In genomic region chr1:232574077-232574476, GRCh38 we compare ENCODE assay signal across 17 cellular contexts. TPM values are rescaled to one million over a fixed set of nuclear protein-coding genes. Genes with fewer than 3 reads are reported as not detected.
A peak's percentile ranks its signal among the peaks of the same experiment; 100 is the strongest.
DNase-seq lines count a peak whose midpoint lies in the region; ATAC-seq and TF ChIP-seq lines count a peak whose summit lies in the region.
"Had no signal": no experiment of that assay in that cellular context is flagged by ENCODE, and none has a peak within 500 bp of the region (broad histone marks: within the 10 kb centered on the region; RNA-seq: fewer than 3 reads in every experiment).

No MANE protein-coding gene starts in this region.

- H3K18ac ChIP-seq in mesendoderm (ENCODE audit: low read length): peak overlapping the region; percentile 90

- no peak for TF ChIP-seq POLR2A in sigmoid colon (IDR thresholded peaks at IDR 0.05)

- no peak overlapping the region for H2BK15ac ChIP-seq in mesendoderm (replicated peaks; ENCODE audit: low read depth)

- H3K4me1 ChIP-seq in GM23338 (ENCODE audit: insufficient read depth): peaks cover 35% of the 10 kb centered on the region
- peaks cover 25% of the 10 kb centered on the region for H3K4me1 ChIP-seq in mesendoderm (ENCODE audit: control insufficient read depth, low read depth, low read length)
- peaks cover 0 to 58% (median 26%) of the 10 kb centered on the region in 4 donors for H3K4me1 ChIP-seq in sigmoid colon

- no peak overlapping the region for H4K5ac ChIP-seq in mesendoderm (ENCODE audit: low read length)

- H3K79me2 ChIP-seq in GM23338 (replicated peaks; ENCODE audit: insufficient read depth): no peaks in the 10 kb centered on the region
- peaks cover 47% of the 10 kb centered on the region for H3K79me2 ChIP-seq in mesendoderm (ENCODE audit: control insufficient read depth, insufficient read depth, low read length)

- peaks cover 14% of the 10 kb centered on the region for H3K79me1 ChIP-seq in mesendoderm (ENCODE audit: low read length)

- H3K9me3 Mint-ChIP-seq in GM23338: no peaks in the 10 kb centered on the region
- no peaks in the 10 kb centered on the region for H3K9me3 Mint-ChIP-seq in WTC11
- H3K9me3 Mint-ChIP-seq: CD8-positive, alpha-beta T cell had no signal

- H3F3A ChIP-seq in GM23338 (replicated peaks; ENCODE audit: low read depth): no peaks in the 10 kb centered on the region

- H3K4me3 Mint-ChIP-seq in GM23338 (no peak overlapping the region), WTC11 (no peak overlapping the region)
- H3K4me3 Mint-ChIP-seq: B cell; CD8-positive, alpha-beta T cell had no signal

- no CpG with 5 or more reads among the region's 3 CpGs for WGBS in mesendoderm (ENCODE audit: extremely low coverage, insufficient coverage, low lambda C conversion rate)
- 93 to 94% methylated on average over 3 of the region's 3 CpGs for WGBS in sigmoid colon, 2 donors

- peak overlapping the region; percentile 61 for H2BK120ac ChIP-seq in mesendoderm (ENCODE audit: low read depth, low read length)

- H2BK5ac ChIP-seq in mesendoderm (ENCODE audit: low read length): no peak overlapping the region

- POLR2A ChIA-PET in WTC11 (lab: Charles Lee): no interaction called here

- intact Hi-C loops in sigmoid colon (cut with DNase I): loop anchor here (5.0 kb wide), 1 partner anchor 62 kb away; no protein-coding TSS in a partner anchor

- no peaks in the 10 kb centered on the region for H3K36me3 ChIP-seq in GM23338 (ENCODE audit: insufficient read depth)
- no peaks in the 10 kb centered on the region for H3K36me3 ChIP-seq in mesendoderm (ENCODE audit: control insufficient read depth, insufficient read depth, low read length)
- no peaks in the 10 kb centered on the region for H3K36me3 ChIP-seq in sigmoid colon
- H3K36me3 ChIP-seq: HAP-1 had no signal

- no peak overlapping the region for H2AFZ ChIP-seq in GM23338

- no peaks in the 10 kb centered on the region for H4K20me1 ChIP-seq in GM23338 (replicated peaks; ENCODE audit: insufficient read depth)
- H4K20me1 ChIP-seq: BLaER1 treated with 17β-estradiol and CSF1 and Interleukin-3, amounts not matched to agents 10 nM and 100 nM had no signal

- no peak overlapping the region for H3K9ac ChIP-seq in mesendoderm (ENCODE audit: low read length)
- H3K9ac ChIP-seq: BLaER1 treated with 17β-estradiol and CSF1 and Interleukin-3, amounts not matched to agents 10 nM and 100 nM had no signal

- H3K4me3 ChIP-seq in GM23338 (no peak overlapping the region), mesendoderm (ENCODE audit: low read length) (no peak overlapping the region), sigmoid colon (no peak overlapping the region)
- H3K4me3 ChIP-seq: BLaER1 treated with 17β-estradiol and CSF1 and Interleukin-3, amounts not matched to agents 10 nM and 100 nM; HAP-1; K562 had no signal

- no peaks in the 10 kb centered on the region for H3K9me3 ChIP-seq in sigmoid colon
- H3K9me3 ChIP-seq: HAP-1 had no signal

- peaks cover 2% of the 10 kb centered on the region for H3K27me3 Mint-ChIP-seq in GM23338 (ENCODE audit: insufficient read depth, low read depth, poor library complexity)
- no peaks in the 10 kb centered on the region; the same call in 1 of the 2 replicates for H3K27me3 Mint-ChIP-seq in WTC11 (ENCODE audit: low read depth)
- H3K27me3 Mint-ChIP-seq: B cell had no signal

- CTCF ChIA-PET in WTC11 (lab: Charles Lee): no interaction called here

- H3K27me3 ChIP-seq in GM23338 (ENCODE audit: insufficient read depth) (no peaks in the 10 kb centered on the region), mesendoderm (ENCODE audit: insufficient read depth, low read length, poor library complexity) (no peaks in the 10 kb centered on the region), sigmoid colon (no peaks in the 10 kb centered on the region)
- H3K27me3 ChIP-seq: BLaER1 treated with 17β-estradiol and CSF1 and Interleukin-3, amounts not matched to agents 10 nM and 100 nM had no signal

- no peak overlapping the region for H3K4me2 ChIP-seq in GM23338
- no peak overlapping the region for H3K4me2 ChIP-seq in mesendoderm (ENCODE audit: low read length)

- no peak for TF ChIP-seq EP300 in sigmoid colon (IDR thresholded peaks at IDR 0.05)

- H3K4me1 Mint-ChIP-seq in GM23338: peaks cover 53% of the 10 kb centered on the region
- peaks cover 63% of the 10 kb centered on the region for H3K4me1 Mint-ChIP-seq in WTC11
- H3K4me1 Mint-ChIP-seq: B cell had no signal

- no peak overlapping the region for H3K56ac ChIP-seq in mesendoderm (ENCODE audit: low read length)

- no peak for TF ChIP-seq CTCF in GM23338 (conservative IDR thresholded peaks at IDR 0.05; ENCODE audit: low read depth in 2 of 2)
- TF ChIP-seq CTCF in sigmoid colon (IDR thresholded peaks at IDR 0.05): no peak
- TF ChIP-seq CTCF in WTC11 (IDR thresholded peaks at IDR 0.05): no peak

- no peak overlapping the region for H3K27ac ChIP-seq in GM23338 (ENCODE audit: low read depth)
- no peak overlapping the region for H3K27ac ChIP-seq in mesendoderm (ENCODE audit: low read depth, low read length)
- peak overlapping the region in 3 of 4 donors; percentile 70 to 80 (median 77) for H3K27ac ChIP-seq in sigmoid colon
- H3K27ac ChIP-seq: HL-60 had no signal

- peak overlapping the region; percentile 36 for H3K4ac ChIP-seq in mesendoderm (ENCODE audit: low read depth, low read length)

- H4K8ac ChIP-seq in mesendoderm (ENCODE audit: low read depth, low read length): no peak overlapping the region

- H3K27ac Mint-ChIP-seq in GM23338 (no peak overlapping the region), WTC11 (no peak overlapping the region)
- H3K27ac Mint-ChIP-seq: B cell; CD8-positive, alpha-beta T cell had no signal

- DNase-seq in GM23338 (ENCODE audit: low spot score) (no peak), RPMI8226 (peak; percentile 40), mesendoderm (no peak), sigmoid colon (no peak), EL (no peak), WTC11 (ENCODE audit: low spot score) (no peak), MV-4-11 (lab: John Stamatoyannopoulos, UW) (no peak)
- DNase-seq: CD8-positive, alpha-beta T cell; COR-L47; DMS 273 treated with DMSO at 0.1 percent for 48 hours; DMS53; DND-41 had no signal

- no peak overlapping the region for H3K23ac ChIP-seq in mesendoderm (ENCODE audit: low read length)

- ATAC-seq in GM23338 (peak; percentile 33; the same call in 1 of the 3 replicates), WTC11 (no peak)
- ATAC-seq: CD8-positive, alpha-beta T cell; K562 had no signal

- H3K36me3 Mint-ChIP-seq in GM23338 (ENCODE audit: low read depth) (no peaks in the 10 kb centered on the region), WTC11 (no peaks in the 10 kb centered on the region)
- H3K36me3 Mint-ChIP-seq: CD8-positive, alpha-beta T cell had no signal

- no peak overlapping the region for H2AK5ac ChIP-seq in mesendoderm (ENCODE audit: low read length)

- H3K9me2 ChIP-seq in GM23338 (ENCODE audit: insufficient read depth): peaks cover 4% of the 10 kb centered on the region; the same call in 1 of the 2 replicates

TF ChIP-seq in GM23338, 12 proteins besides CTCF, POLR2A, EP300 and RAD21 (continues in another document):
- no peak for TF ChIP-seq EZH2 (IDR thresholded peaks at IDR 0.05; ENCODE audit: low read depth, unreplicated experiment)

TF ChIP-seq in WTC11, 78 proteins besides CTCF, POLR2A, EP300 and RAD21 (continues in another document):
- TF ChIP-seq E2F4 (CRISPR knock-in tag; IDR thresholded peaks at IDR 0.05; ENCODE audit: borderline replicate concordance, low read depth): no peak
- no peak for TF ChIP-seq GABPB1 (CRISPR knock-in tag; IDR thresholded peaks at IDR 0.05)
- TF ChIP-seq ZNF423 (CRISPR knock-in tag; IDR thresholded peaks at IDR 0.05): no peak
- TF ChIP-seq ZNF219 (CRISPR knock-in tag; IDR thresholded peaks at IDR 0.05; ENCODE audit: borderline replicate concordance): no peak
- TF ChIP-seq ZNF121 (CRISPR knock-in tag; IDR thresholded peaks at IDR 0.05): no peak
- TF ChIP-seq TCF7 (CRISPR knock-in tag; IDR thresholded peaks at IDR 0.05; ENCODE audit: low read depth): no peak
- no peak for TF ChIP-seq ATF2 (CRISPR knock-in tag; IDR thresholded peaks at IDR 0.05; ENCODE audit: borderline replicate concordance, low read depth)
- no peak for TF ChIP-seq FOXJ3 (CRISPR knock-in tag; IDR thresholded peaks at IDR 0.05; ENCODE audit: borderline replicate concordance)
- TF ChIP-seq ATF3 (CRISPR knock-in tag; conservative IDR thresholded peaks at IDR 0.05): no peak
- no peak for TF ChIP-seq NFATC4 (CRISPR knock-in tag; IDR thresholded peaks at IDR 0.05)

RNA-seq across cellular contexts. Expression of gene SIPA1L2, which starts 55.9 kb away (rescaled TPM):
- 12.0 and 17.0 TPM in 2 replicates for total RNA-seq in GM23338 (2014; rRNA removed; shearing (Covaris generic))
- polyA plus RNA-seq in GM23338 (2016; fragmentation: Nextera tagmentation; extraction: Ambion mirVana): 4.1 and 4.3 TPM in 2 replicates
- 31.7 TPM for polyA plus RNA-seq in mesendoderm (2013, experiment 1 of 2)
- 33.6 TPM for polyA plus RNA-seq in mesendoderm (2013, experiment 2 of 2)
- 10 to 100 TPM; 22.5 to 42.5 (median 32.1) TPM for total RNA-seq in sigmoid colon
- 10 to 100 TPM; 16.2 to 20.6 (median 18.0) TPM for polyA plus RNA-seq in sigmoid colon
- total RNA-seq in WTC11 (2021): 10.9 to 14.3 TPM (median 11.6 TPM) in 3 replicates
- polyA plus RNA-seq: K562 had no signal

Comparison
In these comparisons a context has a peak if more than half of its experiments do, and no peak if none do; other contexts are left out.
1. H3K27ac ChIP-seq: peak in sigmoid colon (3 of 4); none in GM23338 (single experiment) and mesendoderm (single experiment).